In genomic region chr16:67967183-67967955, GRCh38 we compare ENCODE assay signal across 9 cellular contexts. TPM values are rescaled to one million over a fixed set of nuclear protein-coding genes. Genes with fewer than 3 reads are reported as not detected.
A peak's percentile ranks its signal among the peaks of the same experiment; 100 is the strongest.
DNase-seq lines count a peak whose midpoint lies in the region.
"Had no signal": no experiment of that assay in that cellular context is flagged by ENCODE, and none has a peak within 500 bp of the region (broad histone marks: within the 10 kb centered on the region; RNA-seq: fewer than 3 reads in every experiment).

No MANE protein-coding gene starts in this region.

- peak; percentile 13 for DNase-seq in NCI-H748 (lab: John Stamatoyannopoulos, UW; ENCODE audit: unreplicated experiment)
- no peak for DNase-seq in NCI-H748 treated with DMSO at 0.1 percent for 48 hours (lab: John Stamatoyannopoulos, UW)
- DNase-seq in RPMI8226, result peak; percentile 2
- peak; percentile 49 for DNase-seq in dermis blood vessel endothelial cell
- DNase-seq in NCI-H774 (lab: John Stamatoyannopoulos, UW), result no peak
- DNase-seq in HPDE6-E6E7 (ENCODE audit: extremely low spot score), result no peak
- DNase-seq in SK-N-DZ (ENCODE audit: low spot score), result no peak

- peak overlapping the region; percentile 97 to 98 for H3K4me3 ChIP-seq in muscle layer of colon (ENCODE audit: low read depth in 1 of 2, low read length in 2 of 2)

- peak overlapping the region; percentile 98 for H3K9ac ChIP-seq in muscle layer of colon (ENCODE audit: low read length)

- H3K4me1 ChIP-seq in muscle layer of colon (ENCODE audit: insufficient read depth, low read length), result peaks cover 46% of the 10 kb centered on the region

- peak overlapping the region; percentile 87 for H3K27ac ChIP-seq in muscle layer of colon (ENCODE audit: low read depth, low read length)
- H3K27ac ChIP-seq: C4-2B had no signal

- H3K9me3 ChIP-seq in muscle layer of colon (ENCODE audit: low read length), result no peaks in the 10 kb centered on the region

- peaks cover 11% of the 10 kb centered on the region for H3K36me3 ChIP-seq in muscle layer of colon (ENCODE audit: insufficient read depth, low read length)

- no peaks in the 10 kb centered on the region for H3K27me3 ChIP-seq in muscle layer of colon (ENCODE audit: control insufficient read depth in 1 of 2, insufficient read depth in 2 of 2, low read length in 2 of 2)

RNA-seq across cellular contexts. Expression of gene SLC12A4, which starts 1.1 kb away (rescaled TPM):
- 68.9 and 94.1 TPM in 2 replicates for total RNA-seq in dermis blood vessel endothelial cell
- 3.4 and 5.0 TPM in 2 replicates for polyA plus RNA-seq in SK-N-DZ (2014; cell fraction: cytosol; rRNA removed)
- 11.8 and 13.3 TPM in 2 replicates for polyA plus RNA-seq in SK-N-DZ (2014; cell fraction: nucleus; rRNA removed)

RNA-seq across cellular contexts. Expression of gene DPEP3, which starts 12.9 kb away (rescaled TPM):
- not detected in 2 replicates for total RNA-seq in dermis blood vessel endothelial cell
- polyA plus RNA-seq in SK-N-DZ (2014; cell fraction: cytosol; rRNA removed), result not detected in 2 replicates
- 0.07 TPM in 1 of 2 replicates, not detected in the other for polyA plus RNA-seq in SK-N-DZ (2014; cell fraction: nucleus; rRNA removed)

RNA-seq across cellular contexts. Expression of gene LCAT, which starts 23.4 kb away (rescaled TPM):
- total RNA-seq in dermis blood vessel endothelial cell, result 3.3 and 6.5 TPM in 2 replicates
- polyA plus RNA-seq in SK-N-DZ (2014; cell fraction: cytosol; rRNA removed), result 0.77 and 3.9 TPM in 2 replicates
- polyA plus RNA-seq in SK-N-DZ (2014; cell fraction: nucleus; rRNA removed), result 12.4 and 26.8 TPM in 2 replicates

RNA-seq across cellular contexts. Expression of gene PSMB10, which starts 30.7 kb away (rescaled TPM):
- 46.8 and 95.8 TPM in 2 replicates for total RNA-seq in dermis blood vessel endothelial cell
- polyA plus RNA-seq in SK-N-DZ (2014; cell fraction: cytosol; rRNA removed), result 21.6 and 38.5 TPM in 2 replicates
- 35.0 and 44.6 TPM in 2 replicates for polyA plus RNA-seq in SK-N-DZ (2014; cell fraction: nucleus; rRNA removed)

RNA-seq across cellular contexts. Expression of gene DPEP2, which starts 31.9 kb away (rescaled TPM):
- 2.9 and 3.7 TPM in 2 replicates for total RNA-seq in dermis blood vessel endothelial cell
- polyA plus RNA-seq in SK-N-DZ (2014; cell fraction: cytosol; rRNA removed), result not detected in 2 replicates
- not detected in 2 replicates for polyA plus RNA-seq in SK-N-DZ (2014; cell fraction: nucleus; rRNA removed)

Comparison
In these comparisons a context has a peak if more than half of its experiments do, and no peak if none do; other contexts are left out.
1. DNase-seq: peak in NCI-H748 (single experiment), RPMI8226 (single experiment) and dermis blood vessel endothelial cell (single experiment); none in NCI-H748 treated with DMSO at 0.1 percent for 48 hours (single experiment), NCI-H774 (single experiment), HPDE6-E6E7 (single experiment) and SK-N-DZ (single experiment).